5 cellular contexts compared by ENCODE assay signal in the genomic region with DNA sequence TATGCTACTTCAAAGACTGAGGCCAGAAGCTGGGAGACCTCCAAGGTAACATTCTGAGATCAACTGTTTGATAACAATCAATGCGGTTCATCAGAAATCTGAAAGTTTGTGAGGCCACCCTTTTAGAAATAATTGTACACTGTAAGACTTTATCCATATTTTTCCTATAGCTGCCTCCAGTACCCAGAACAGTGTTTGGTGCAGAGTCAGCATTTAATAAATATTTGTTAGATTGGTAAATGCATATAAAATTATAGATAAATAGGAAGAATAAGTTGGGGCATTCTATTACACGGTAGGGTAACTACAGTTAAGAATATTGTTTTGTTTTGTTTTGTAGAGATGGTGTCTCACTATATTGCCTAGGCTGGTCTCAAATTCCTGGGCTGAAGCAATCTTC.
A peak's percentile ranks its signal among the peaks of the same experiment; 100 is the strongest.
TF ChIP-seq lines count a peak whose summit lies in the region.

No MANE protein-coding gene starts in this region.

TF ChIP-seq in HepG2, 621 proteins besides CTCF, POLR2A, EP300 and RAD21:
- TF ChIP-seq MAFF (IDR thresholded peaks at IDR 0.05; ENCODE audit: low read depth, low read length) (peak; percentile 61; the same call in 1 of the 2 replicates), FOXK2 (IDR thresholded peaks at IDR 0.05) (no peak), MAFK (conservative IDR thresholded peaks at IDR 0.05 in 1 of 2, IDR thresholded peaks at IDR 0.05 in 1 of 2; ENCODE audit: low read length in 2 of 2) (peak; percentile 45 to 75; a peak in 2 of 4 replicates)

TF ChIP-seq in A549, 52 proteins besides CTCF, POLR2A, EP300 and RAD21:
- TF ChIP-seq FOSB (CRISPR knock-in tag; IDR thresholded peaks at IDR 0.05) (no peak), MAFK (IDR thresholded peaks at IDR 0.05; ENCODE audit: partially characterized antibody) (peak; percentile 74)
- TF ChIP-seq, protein P1, sequence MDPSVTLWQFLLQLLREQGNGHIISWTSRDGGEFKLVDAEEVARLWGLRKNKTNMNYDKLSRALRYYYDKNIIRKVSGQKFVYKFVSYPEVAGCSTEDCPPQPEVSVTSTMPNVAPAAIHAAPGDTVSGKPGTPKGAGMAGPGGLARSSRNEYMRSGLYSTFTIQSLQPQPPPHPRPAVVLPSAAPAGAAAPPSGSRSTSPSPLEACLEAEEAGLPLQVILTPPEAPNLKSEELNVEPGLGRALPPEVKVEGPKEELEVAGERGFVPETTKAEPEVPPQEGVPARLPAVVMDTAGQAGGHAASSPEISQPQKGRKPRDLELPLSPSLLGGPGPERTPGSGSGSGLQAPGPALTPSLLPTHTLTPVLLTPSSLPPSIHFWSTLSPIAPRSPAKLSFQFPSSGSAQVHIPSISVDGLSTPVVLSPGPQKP (IDR thresholded peaks at IDR 0.05; ENCODE audit: low read depth, low read length), result no peak

TF ChIP-seq in IMR-90, 13 proteins besides CTCF, POLR2A, EP300 and RAD21:
- peak; percentile 53 for TF ChIP-seq MAFK (IDR thresholded peaks at IDR 0.05; ENCODE audit: low read depth, low read length)
- TF ChIP-seq, protein P2, sequence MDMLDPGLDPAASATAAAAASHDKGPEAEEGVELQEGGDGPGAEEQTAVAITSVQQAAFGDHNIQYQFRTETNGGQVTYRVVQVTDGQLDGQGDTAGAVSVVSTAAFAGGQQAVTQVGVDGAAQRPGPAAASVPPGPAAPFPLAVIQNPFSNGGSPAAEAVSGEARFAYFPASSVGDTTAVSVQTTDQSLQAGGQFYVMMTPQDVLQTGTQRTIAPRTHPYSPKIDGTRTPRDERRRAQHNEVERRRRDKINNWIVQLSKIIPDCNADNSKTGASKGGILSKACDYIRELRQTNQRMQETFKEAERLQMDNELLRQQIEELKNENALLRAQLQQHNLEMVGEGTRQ (IDR thresholded peaks at IDR 0.05; ENCODE audit: low read depth, low read length), result no peak

TF ChIP-seq in K562, 482 proteins besides CTCF, POLR2A, EP300 and RAD21:
- TF ChIP-seq POLR2H (tag; IDR thresholded peaks at IDR 0.05; ENCODE audit: low read depth) (no peak), MAFF (IDR thresholded peaks at IDR 0.05; ENCODE audit: low read length) (0 out of 2 replicates have a peak, but pooled peaks have one; percentile 13)

TF ChIP-seq in GM12891, 5 proteins besides CTCF, POLR2A, EP300 and RAD21:
- no peak for TF ChIP-seq PAX5 (IDR thresholded peaks at IDR 0.05; ENCODE audit: insufficient read depth, low read length, severe bottlenecking)
- no peak for TF ChIP-seq POU2F2 (IDR thresholded peaks at IDR 0.05; ENCODE audit: low read depth, low read length)
- no peak for TF ChIP-seq TAF1 (IDR thresholded peaks at IDR 0.05; ENCODE audit: low read depth, low read length)
- TF ChIP-seq POLR2AphosphoS5 (IDR thresholded peaks at IDR 0.05; ENCODE audit: low read depth, low read length), result no peak
- TF ChIP-seq SPI1 (IDR thresholded peaks at IDR 0.05; ENCODE audit: low read depth, low read length), result no peak
